ENCODE assay signal across 10 cellular contexts in genomic region chr1:120911861-120912260, GRCh38. TPM values are rescaled to one million over a fixed set of nuclear protein-coding genes. Genes with fewer than 3 reads are reported as not detected.
A peak's percentile ranks its signal among the peaks of the same experiment; 100 is the strongest.
DNase-seq lines count a peak whose midpoint lies in the region; ATAC-seq and TF ChIP-seq lines count a peak whose summit lies in the region.
"Not testable (repeated sequence)": the region's sequence is repeated elsewhere in the genome, so short reads cannot be mapped to it uniquely, and the experiment has no call there.
"Had no signal": no experiment of that assay in that cellular context is flagged by ENCODE, and none has a peak within 500 bp of the region (broad histone marks: within the 10 kb centered on the region; RNA-seq: fewer than 3 reads in every experiment).

No MANE protein-coding gene starts in this region.

- H3K4me3 Mint-ChIP-seq in activated CD4-positive, alpha-beta T cell treated with anti-CD3 and anti-CD28 coated beads, Interleukin-2, amount 10 ng/mL, durations not matched to agents 24 days and 14 days, result not testable (repeated sequence)
- peak overlapping the region; percentile 39 for H3K4me3 Mint-ChIP-seq in activated CD8-positive, alpha-beta memory T cell treated with anti-CD3 and anti-CD28 coated beads, Interleukin-2, amount 10 ng/mL, durations not matched to agents 7 days and 5 days
- H3K4me3 Mint-ChIP-seq in activated naive CD4-positive, alpha-beta T cell treated with anti-CD3 and anti-CD28 coated beads, Interleukin-2, amount 50 U/mL, for 24 hours, result peak overlapping the region; percentile 39
- peak overlapping the region in 7 of 10 donors; percentile 30 to 74 (median 62) for H3K4me3 Mint-ChIP-seq in naive thymus-derived CD8-positive, alpha-beta T cell

- H3K36me3 Mint-ChIP-seq in activated CD4-positive, alpha-beta T cell treated with anti-CD3 and anti-CD28 coated beads, Interleukin-2, amount 10 ng/mL, durations not matched to agents 24 days and 14 days (ENCODE audit: low read depth); activated CD8-positive, alpha-beta memory T cell treated with anti-CD3 and anti-CD28 coated beads, Interleukin-2, amount 10 ng/mL, durations not matched to agents 7 days and 5 days; activated naive CD4-positive, alpha-beta T cell treated with anti-CD3 and anti-CD28 coated beads, Interleukin-2, amount 50 U/mL, for 24 hours; naive thymus-derived CD8-positive, alpha-beta T cell: not testable (repeated sequence)

- BruUV-seq in HCT116 (replicated peaks; lab: Mats Ljungman, UMichigan), result not testable (repeated sequence)

- not testable (repeated sequence) for H2AFZ ChIP-seq in HCT116 (ENCODE audit: low read depth, low read length, poor library complexity, severe bottlenecking)

- not testable (repeated sequence) for ATAC-seq in HCT116; activated CD8-positive, alpha-beta memory T cell treated with anti-CD3 and anti-CD28 coated beads, Interleukin-2, amount 10 ng/mL, durations not matched to agents 7 days and 5 days; naive thymus-derived CD8-positive, alpha-beta T cell

- not testable (repeated sequence) for TF ChIP-seq POLR2A in HCT116 (IDR thresholded peaks at IDR 0.05; ENCODE audit: borderline replicate concordance, extremely low read depth, insufficient read depth, insufficient read length)

- POLR2A ChIA-PET in HCT116 (lab: Charles Lee); naive thymus-derived CD8-positive, alpha-beta T cell (lab: Charles Lee): not testable (repeated sequence)

- H3K79me2 ChIP-seq in HCT116 (ENCODE audit: insufficient read depth, low read length), result not testable (repeated sequence)

- H3K9me3 ChIP-seq in HCT116 (ENCODE audit: control insufficient read depth in 1 of 2, insufficient read depth in 1 of 2, low read depth in 1 of 2, low read length in 2 of 2); effector memory CD4-positive, alpha-beta T cell (ENCODE audit: control insufficient read depth, low read length): not testable (repeated sequence)

- H3K9me2 ChIP-seq in HCT116 (ENCODE audit: insufficient read depth), result not testable (repeated sequence)

- intact Hi-C loops in HCT116 (cut with micrococcal nuclease); activated CD4-positive, alpha-beta T cell treated with anti-CD3 and anti-CD28 coated beads, Interleukin-2, amount 10 ng/mL, durations not matched to agents 24 days and 14 days (cut with micrococcal nuclease): not testable (repeated sequence)

- CTCF ChIA-PET in HCT116 (lab: Charles Lee); activated CD8-positive, alpha-beta memory T cell treated with anti-CD3 and anti-CD28 coated beads, Interleukin-2, amount 10 ng/mL, durations not matched to agents 7 days and 5 days (lab: Charles Lee): not testable (repeated sequence)

- not testable (repeated sequence) for H3K27me3 ChIP-seq in HCT116 (ENCODE audit: insufficient read depth, low read length); effector memory CD4-positive, alpha-beta T cell (replicated peaks; ENCODE audit: control insufficient read depth, insufficient read depth, low read length, poor library complexity, severe bottlenecking)

- H3K4me3 ChIP-seq in HCT116 (replicated peaks in 1 of 2; ENCODE audit: low read depth in 1 of 2, low read length in 2 of 2); effector memory CD4-positive, alpha-beta T cell (ENCODE audit: insufficient read depth, low read depth, low read length, poor library complexity, severe bottlenecking): not testable (repeated sequence)

- H4K20me1 ChIP-seq in HCT116 (ENCODE audit: insufficient read depth), result not testable (repeated sequence)

- not testable (repeated sequence) for H3K9me3 Mint-ChIP-seq in activated CD4-positive, alpha-beta T cell treated with anti-CD3 and anti-CD28 coated beads, Interleukin-2, amount 10 ng/mL, durations not matched to agents 24 days and 14 days; activated CD8-positive, alpha-beta memory T cell treated with anti-CD3 and anti-CD28 coated beads, Interleukin-2, amount 10 ng/mL, durations not matched to agents 7 days and 5 days (ENCODE audit: low read depth); activated naive CD4-positive, alpha-beta T cell treated with anti-CD3 and anti-CD28 coated beads, Interleukin-2, amount 50 U/mL, for 24 hours; naive thymus-derived CD8-positive, alpha-beta T cell

- not testable (repeated sequence) for TF ChIP-seq CTCF in HCT116 (IDR thresholded peaks at IDR 0.05 in 2 of 3, conservative IDR thresholded peaks at IDR 0.05 in 1 of 3; ENCODE audit: borderline replicate concordance in 1 of 3, insufficient read depth in 1 of 3, low read depth in 2 of 3, low read length in 2 of 3)

- H3K4me2 ChIP-seq in HCT116 (ENCODE audit: low read length), result peak overlapping the region; percentile 45; the same call in 1 of the 2 replicates

- H3K27ac ChIP-seq in HCT116 (ENCODE audit: low read depth, low read length); effector memory CD4-positive, alpha-beta T cell (ENCODE audit: insufficient read depth, low read length, poor library complexity, severe bottlenecking): not testable (repeated sequence)

- H3K4me1 Mint-ChIP-seq in activated CD4-positive, alpha-beta T cell treated with anti-CD3 and anti-CD28 coated beads, Interleukin-2, amount 10 ng/mL, durations not matched to agents 24 days and 14 days; activated CD8-positive, alpha-beta memory T cell treated with anti-CD3 and anti-CD28 coated beads, Interleukin-2, amount 10 ng/mL, durations not matched to agents 7 days and 5 days; activated naive CD4-positive, alpha-beta T cell treated with anti-CD3 and anti-CD28 coated beads, Interleukin-2, amount 50 U/mL, for 24 hours; naive thymus-derived CD8-positive, alpha-beta T cell: not testable (repeated sequence)

- not testable (repeated sequence) for H3K36me3 ChIP-seq in HCT116 (ENCODE audit: control insufficient read depth in 1 of 2, insufficient read depth in 2 of 2, low read length in 2 of 2); effector memory CD4-positive, alpha-beta T cell (ENCODE audit: control insufficient read depth, insufficient read depth, low read length)

- DNase-seq in HCT116 (ENCODE audit: low read depth, low spot score) (peak; percentile 2), RKO (ENCODE audit: low spot score) (peak; percentile 3)
- DNase-seq in activated CD4-positive, alpha-beta T cell treated with anti-CD3 and anti-CD28 coated beads, Interleukin-2, amount 10 ng/mL, durations not matched to agents 24 days and 14 days, result peak; percentile 56
- DNase-seq in activated CD8-positive, alpha-beta memory T cell treated with anti-CD3 and anti-CD28 coated beads, Interleukin-2, amount 10 ng/mL, durations not matched to agents 7 days and 5 days, result not testable (repeated sequence)
- peak in 2 of 3 donors; percentile 2 to 5 for DNase-seq in effector memory CD4-positive, alpha-beta T cell
- DNase-seq in naive thymus-derived CD8-positive, alpha-beta T cell, result peak in 8 of 10 donors; percentile 19 to 59 (median 40)

- H3K27me3 Mint-ChIP-seq in activated CD4-positive, alpha-beta T cell treated with anti-CD3 and anti-CD28 coated beads, Interleukin-2, amount 10 ng/mL, durations not matched to agents 24 days and 14 days; activated CD8-positive, alpha-beta memory T cell treated with anti-CD3 and anti-CD28 coated beads, Interleukin-2, amount 10 ng/mL, durations not matched to agents 7 days and 5 days; activated naive CD4-positive, alpha-beta T cell treated with anti-CD3 and anti-CD28 coated beads, Interleukin-2, amount 50 U/mL, for 24 hours; naive thymus-derived CD8-positive, alpha-beta T cell: not testable (repeated sequence)

- H3K9ac ChIP-seq in HCT116 (ENCODE audit: low read length), result not testable (repeated sequence)

- not testable (repeated sequence) for TF ChIP-seq RAD21 in HCT116 (IDR thresholded peaks at IDR 0.05; ENCODE audit: low read depth)

- H3K4me1 ChIP-seq in HCT116 (ENCODE audit: control insufficient read depth in 1 of 2, insufficient read depth in 2 of 2, low read length in 2 of 2); effector memory CD4-positive, alpha-beta T cell (ENCODE audit: control insufficient read depth, insufficient read depth, low read length, poor library complexity, severe bottlenecking): not testable (repeated sequence)

- RAD21 ChIA-PET in HCT116 (lab: Charles Lee; ENCODE audit: low non-redundant PET in 1 of 2, low total read pairs in 2 of 2, uncharacterized antibody in 2 of 2, unreplicated experiment in 2 of 2), result not testable (repeated sequence)

- not testable (repeated sequence) for H3K27ac Mint-ChIP-seq in activated CD4-positive, alpha-beta T cell treated with anti-CD3 and anti-CD28 coated beads, Interleukin-2, amount 10 ng/mL, durations not matched to agents 24 days and 14 days; activated CD8-positive, alpha-beta memory T cell treated with anti-CD3 and anti-CD28 coated beads, Interleukin-2, amount 10 ng/mL, durations not matched to agents 7 days and 5 days; activated naive CD4-positive, alpha-beta T cell treated with anti-CD3 and anti-CD28 coated beads, Interleukin-2, amount 50 U/mL, for 24 hours
- H3K27ac Mint-ChIP-seq in naive thymus-derived CD8-positive, alpha-beta T cell, result peak overlapping the region in 8 of 10 donors; percentile 26 to 92 (median 80)

RNA-seq across cellular contexts. Expression of gene PPIAL4A, which starts 22.3 kb away (rescaled TPM):
- total RNA-seq in HCT116 (2021; ENCODE audit: unreplicated experiment), result not detected
- polyA plus RNA-seq in HCT116 (2012), result not detected in 2 replicates
- total RNA-seq in activated CD4-positive, alpha-beta T cell treated with anti-CD3 and anti-CD28 coated beads, Interleukin-2, amount 10 ng/mL, durations not matched to agents 24 days and 14 days, result not detected in 2 replicates
- not detected for total RNA-seq in activated CD8-positive, alpha-beta memory T cell treated with anti-CD3 and anti-CD28 coated beads, Interleukin-2, amount 10 ng/mL, durations not matched to agents 7 days and 5 days
- total RNA-seq in naive thymus-derived CD8-positive, alpha-beta T cell, result not detected
- polyA plus RNA-seq in naive thymus-derived CD8-positive, alpha-beta T cell, result under 1 TPM in 1 of 3 donors, not detected in 2; 0.59 TPM
- total RNA-seq: A673, H1 had no signal
- polyA plus RNA-seq: H1, IgD-negative memory B cell had no signal
